Comparison of ENCODE assay signal across 1 cellular context in the genomic region with DNA sequence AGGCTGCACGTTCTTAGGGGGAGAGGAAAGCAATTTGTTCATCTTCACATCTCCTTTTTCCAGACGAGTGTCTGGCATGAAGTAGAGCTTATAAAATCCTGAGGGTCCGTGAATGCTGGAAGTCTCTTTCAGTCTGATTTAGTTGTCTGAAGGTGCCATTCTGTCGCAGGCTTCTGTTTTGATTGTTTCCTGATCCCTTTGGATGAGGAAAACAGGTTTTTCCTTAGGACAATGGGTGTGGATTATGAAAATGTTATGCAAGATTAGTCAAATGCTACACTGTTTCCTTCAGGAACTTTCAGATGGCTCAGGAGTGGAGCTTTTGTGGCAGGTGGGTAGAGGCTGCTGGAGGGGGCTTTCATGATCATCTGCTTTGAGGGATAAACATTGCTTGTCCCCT.
TF ChIP-seq lines count a peak whose summit lies in the region.

A gene (plus strand): TSS at position 301 of the 400 bp plus-strand sequence. CDS start 38,935 bp downstream, outside the sequence.

TF ChIP-seq in GM23338, 12 proteins besides CTCF, POLR2A, EP300 and RAD21 (continued from another document):
- no peak for TF ChIP-seq EZH2phosphoT487 (IDR thresholded peaks at IDR 0.05; ENCODE audit: unreplicated experiment)
- no peak for TF ChIP-seq STAT1 (IDR thresholded peaks at IDR 0.05; ENCODE audit: unreplicated experiment)
- no peak for TF ChIP-seq ZNF114 (CRISPR knock-in tag; IDR thresholded peaks at IDR 0.05)
- TF ChIP-seq POLR2AphosphoS5 (IDR thresholded peaks at IDR 0.05; ENCODE audit: low read depth), result no peak
- TF ChIP-seq, protein P1, sequence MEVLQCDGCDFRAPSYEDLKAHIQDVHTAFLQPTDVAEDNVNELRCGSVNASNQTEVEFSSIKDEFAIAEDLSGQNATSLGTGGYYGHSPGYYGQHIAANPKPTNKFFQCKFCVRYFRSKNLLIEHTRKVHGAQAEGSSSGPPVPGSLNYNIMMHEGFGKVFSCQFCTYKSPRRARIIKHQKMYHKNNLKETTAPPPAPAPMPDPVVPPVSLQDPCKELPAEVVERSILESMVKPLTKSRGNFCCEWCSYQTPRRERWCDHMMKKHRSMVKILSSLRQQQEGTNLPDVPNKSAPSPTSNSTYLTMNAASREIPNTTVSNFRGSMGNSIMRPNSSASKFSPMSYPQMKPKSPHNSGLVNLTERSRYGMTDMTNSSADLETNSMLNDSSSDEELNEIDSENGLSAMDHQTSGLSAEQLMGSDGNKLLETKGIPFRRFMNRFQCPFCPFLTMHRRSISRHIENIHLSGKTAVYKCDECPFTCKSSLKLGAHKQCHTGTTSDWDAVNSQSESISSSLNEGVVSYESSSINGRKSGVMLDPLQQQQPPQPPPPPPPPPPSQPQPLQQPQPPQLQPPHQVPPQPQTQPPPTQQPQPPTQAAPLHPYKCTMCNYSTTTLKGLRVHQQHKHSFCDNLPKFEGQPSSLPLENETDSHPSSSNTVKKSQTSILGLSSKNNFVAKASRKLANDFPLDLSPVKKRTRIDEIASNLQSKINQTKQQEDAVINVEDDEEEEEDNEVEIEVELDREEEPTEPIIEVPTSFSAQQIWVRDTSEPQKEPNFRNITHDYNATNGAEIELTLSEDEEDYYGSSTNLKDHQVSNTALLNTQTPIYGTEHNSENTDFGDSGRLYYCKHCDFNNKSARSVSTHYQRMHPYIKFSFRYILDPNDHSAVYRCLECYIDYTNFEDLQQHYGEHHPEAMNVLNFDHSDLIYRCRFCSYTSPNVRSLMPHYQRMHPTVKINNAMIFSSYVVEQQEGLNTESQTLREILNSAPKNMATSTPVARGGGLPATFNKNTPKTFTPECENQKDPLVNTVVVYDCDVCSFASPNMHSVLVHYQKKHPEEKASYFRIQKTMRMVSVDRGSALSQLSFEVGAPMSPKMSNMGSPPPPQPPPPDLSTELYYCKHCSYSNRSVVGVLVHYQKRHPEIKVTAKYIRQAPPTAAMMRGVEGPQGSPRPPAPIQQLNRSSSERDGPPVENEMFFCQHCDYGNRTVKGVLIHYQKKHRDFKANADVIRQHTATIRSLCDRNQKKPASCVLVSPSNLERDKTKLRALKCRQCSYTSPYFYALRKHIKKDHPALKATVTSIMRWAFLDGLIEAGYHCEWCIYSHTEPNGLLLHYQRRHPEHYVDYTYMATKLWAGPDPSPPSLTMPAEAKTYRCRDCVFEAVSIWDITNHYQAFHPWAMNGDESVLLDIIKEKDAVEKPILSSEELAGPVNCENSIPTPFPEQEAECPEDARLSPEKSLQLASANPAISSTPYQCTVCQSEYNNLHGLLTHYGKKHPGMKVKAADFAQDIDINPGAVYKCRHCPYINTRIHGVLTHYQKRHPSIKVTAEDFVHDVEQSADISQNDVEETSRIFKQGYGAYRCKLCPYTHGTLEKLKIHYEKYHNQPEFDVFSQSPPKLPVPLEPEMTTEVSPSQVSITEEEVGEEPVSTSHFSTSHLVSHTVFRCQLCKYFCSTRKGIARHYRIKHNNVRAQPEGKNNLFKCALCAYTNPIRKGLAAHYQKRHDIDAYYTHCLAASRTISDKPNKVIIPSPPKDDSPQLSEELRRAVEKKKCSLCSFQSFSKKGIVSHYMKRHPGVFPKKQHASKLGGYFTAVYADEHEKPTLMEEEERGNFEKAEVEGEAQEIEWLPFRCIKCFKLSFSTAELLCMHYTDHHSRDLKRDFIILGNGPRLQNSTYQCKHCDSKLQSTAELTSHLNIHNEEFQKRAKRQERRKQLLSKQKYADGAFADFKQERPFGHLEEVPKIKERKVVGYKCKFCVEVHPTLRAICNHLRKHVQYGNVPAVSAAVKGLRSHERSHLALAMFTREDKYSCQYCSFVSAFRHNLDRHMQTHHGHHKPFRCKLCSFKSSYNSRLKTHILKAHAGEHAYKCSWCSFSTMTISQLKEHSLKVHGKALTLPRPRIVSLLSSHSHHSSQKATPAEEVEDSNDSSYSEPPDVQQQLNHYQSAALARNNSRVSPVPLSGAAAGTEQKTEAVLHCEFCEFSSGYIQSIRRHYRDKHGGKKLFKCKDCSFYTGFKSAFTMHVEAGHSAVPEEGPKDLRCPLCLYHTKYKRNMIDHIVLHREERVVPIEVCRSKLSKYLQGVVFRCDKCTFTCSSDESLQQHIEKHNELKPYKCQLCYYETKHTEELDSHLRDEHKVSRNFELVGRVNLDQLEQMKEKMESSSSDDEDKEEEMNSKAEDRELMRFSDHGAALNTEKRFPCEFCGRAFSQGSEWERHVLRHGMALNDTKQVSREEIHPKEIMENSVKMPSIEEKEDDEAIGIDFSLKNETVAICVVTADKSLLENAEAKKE (CRISPR knock-in tag; IDR thresholded peaks at IDR 0.05), result no peak
- TF ChIP-seq NANOG (IDR thresholded peaks at IDR 0.05; ENCODE audit: borderline replicate concordance), result no peak
- no peak for TF ChIP-seq CREB1 (CRISPR knock-in tag; IDR thresholded peaks at IDR 0.05; ENCODE audit: low read depth)
